ENCODE assay signal across 23 cellular contexts in the genomic region with DNA sequence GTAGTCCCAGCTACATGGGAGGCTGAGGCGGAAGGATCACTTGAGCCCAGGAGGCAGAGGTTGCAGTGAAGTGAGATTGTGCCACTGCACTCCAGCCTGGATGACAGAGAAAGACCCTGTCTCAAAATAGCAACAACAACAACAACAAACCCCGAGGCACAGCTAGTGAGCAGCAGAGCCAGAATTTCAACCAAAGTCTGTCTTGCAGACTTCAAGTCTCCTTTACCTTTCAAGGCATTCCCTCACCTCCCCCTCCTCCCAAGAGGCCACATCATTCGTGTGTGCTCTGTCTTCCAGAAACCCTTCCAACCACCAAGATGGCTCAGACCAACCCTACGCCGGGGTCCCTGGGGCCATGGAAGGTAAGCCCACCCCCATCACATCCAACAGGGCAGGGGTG. TPM values are rescaled to one million over a fixed set of nuclear protein-coding genes. Genes with fewer than 3 reads are reported as not detected.
DNase-seq lines count a peak whose midpoint lies in the region; TF ChIP-seq lines count a peak whose summit lies in the region.
"Had no signal": no experiment of that assay in that cellular context is flagged by ENCODE, and none has a peak within 500 bp of the region (broad histone marks: within the 10 kb centered on the region; RNA-seq: fewer than 3 reads in every experiment).

No MANE protein-coding gene starts in this region.

- H3K36me3 ChIP-seq in BLaER1 (no peaks in the 10 kb centered on the region), osteoblast (ENCODE audit: insufficient read depth, low read length) (no peaks in the 10 kb centered on the region)
- H3K36me3 ChIP-seq: HAP-1 had no signal

- H2AFZ ChIP-seq in osteoblast (ENCODE audit: low read length): no peak overlapping the region

- H3K9ac ChIP-seq in BLaER1: no peak overlapping the region

- H3K79me2 ChIP-seq in osteoblast (ENCODE audit: insufficient read depth, low read length): no peaks in the 10 kb centered on the region

- H3K4me3 ChIP-seq in BLaER1 (no peak overlapping the region), osteoblast (ENCODE audit: insufficient read depth, low read length) (no peak overlapping the region)
- H3K4me3 ChIP-seq: GM12878, HAP-1, K562 had no signal

- TF ChIP-seq CTCF in osteoblast (IDR thresholded peaks at IDR 0.05; ENCODE audit: extremely low read depth, low read depth, low read length): no peak

- H3K4me1 ChIP-seq in BLaER1 (peaks cover 19% of the 10 kb centered on the region), osteoblast (ENCODE audit: insufficient read depth, low read length) (peaks cover 25% of the 10 kb centered on the region)
- H3K4me1 ChIP-seq: Caco-2, HAP-1 had no signal

- DNase-seq in ELF-1 (ENCODE audit: low read depth, low spot score) (peak; percentile 73), islet precursor cell (peak; percentile 71), osteoblast (ENCODE audit: insufficient read length, low spot score, missing footprints) (peak; percentile 11), NCI-H526 treated with DMSO at 0.1 percent for 48 hours (lab: John Stamatoyannopoulos, UW) (no peak), DMS79 (lab: John Stamatoyannopoulos, UW) (no peak), NCI-H510A treated with DMSO at 0.1 percent for 48 hours (lab: John Stamatoyannopoulos, UW) (no peak), SK-N-DZ (ENCODE audit: low spot score) (no peak)
- DNase-seq: 8988T; C1 segment of cervical spinal cord; Caco-2; CD4-positive, CD25-positive, alpha-beta regulatory T cell; DMS153; DMS79 treated with DMSO at 0.1 percent for 48 hours had no signal

- H4K20me1 ChIP-seq in BLaER1: peaks cover 5% of the 10 kb centered on the region; the same call in 1 of the 2 replicates
- no peaks in the 10 kb centered on the region for H4K20me1 ChIP-seq in osteoblast (ENCODE audit: insufficient read depth, low read length)

- H3K4me2 ChIP-seq in BLaER1 (peak overlapping the region; percentile 25), osteoblast (ENCODE audit: insufficient read depth, low read length) (no peak overlapping the region)

- H3K9me3 ChIP-seq in BLaER1 (no peaks in the 10 kb centered on the region), osteoblast (ENCODE audit: low read depth, low read length) (no peaks in the 10 kb centered on the region)
- H3K9me3 ChIP-seq: Caco-2, HAP-1 had no signal

- H3K27me3 ChIP-seq in BLaER1: no peaks in the 10 kb centered on the region
- no peaks in the 10 kb centered on the region for H3K27me3 ChIP-seq in osteoblast (ENCODE audit: insufficient read depth, low read length)

- H3K27ac ChIP-seq in BLaER1: no peak overlapping the region
- H3K27ac ChIP-seq in osteoblast (ENCODE audit: low read depth, low read length): no peak overlapping the region
- H3K27ac ChIP-seq: HL-60 had no signal

RNA-seq across cellular contexts. Expression of gene CRYBA1, which starts 2.2 kb away (rescaled TPM):
- not detected in 2 replicates for total RNA-seq in osteoblast
- not detected in 2 replicates for polyA plus RNA-seq in SK-N-DZ (2014; cell fraction: cytosol; rRNA removed)
- polyA plus RNA-seq in SK-N-DZ (2014; cell fraction: nucleus; rRNA removed): not detected in 2 replicates
- total RNA-seq: A673; Caco-2; CD4-positive, CD25-positive, alpha-beta regulatory T cell; G401; GM12878; H1; HT1080; K562 had no signal
- polyA plus RNA-seq: AG04450; CD4-positive, CD25-positive, alpha-beta regulatory T cell; GM12878; H1; K562 had no signal

RNA-seq across cellular contexts. Expression of gene NUFIP2, which starts 45.1 kb away (rescaled TPM):
- total RNA-seq in osteoblast: 51.6 and 56.8 TPM in 2 replicates
- polyA plus RNA-seq in SK-N-DZ (2014; cell fraction: cytosol; rRNA removed): 26.5 and 31.7 TPM in 2 replicates
- polyA plus RNA-seq in SK-N-DZ (2014; cell fraction: nucleus; rRNA removed): 21.9 and 25.7 TPM in 2 replicates

Comparison
In these comparisons a context has a peak if more than half of its experiments do, and no peak if none do; other contexts are left out.
1. DNase-seq: peak in ELF-1 (single experiment), islet precursor cell (single experiment) and osteoblast (single experiment); none in NCI-H526 treated with DMSO at 0.1 percent for 48 hours (single experiment), DMS79 (single experiment), NCI-H510A treated with DMSO at 0.1 percent for 48 hours (single experiment) and SK-N-DZ (single experiment).